Comparison of ENCODE assay signal across 14 cellular contexts in genomic region chr9:16825364-16825763, GRCh38. TPM values are rescaled to one million over a fixed set of nuclear protein-coding genes. Genes with fewer than 3 reads are reported as not detected.
A peak's percentile ranks its signal among the peaks of the same experiment; 100 is the strongest.
DNase-seq lines count a peak whose midpoint lies in the region; ATAC-seq and TF ChIP-seq lines count a peak whose summit lies in the region.
"Had no signal": no experiment of that assay in that cellular context is flagged by ENCODE, and none has a peak within 500 bp of the region (broad histone marks: within the 10 kb centered on the region; RNA-seq: fewer than 3 reads in every experiment).

No MANE protein-coding gene starts in this region.

- H2AK9ac ChIP-seq in IMR-90 (replicated peaks; ENCODE audit: low read depth, low read length, poor library complexity): no peak overlapping the region

- H3K4me3 ChIP-seq in AG04450 (ENCODE audit: low read depth, low read length) (no peak overlapping the region), IMR-90 (ENCODE audit: insufficient read depth, low read depth, low read length) (no peak overlapping the region), ectodermal cell (ENCODE audit: insufficient read depth, low read depth, low read length) (no peak overlapping the region)
- H3K4me3 ChIP-seq: tibial artery had no signal

- dilution Hi-C loops in IMR-90 (cut with HindIII; ENCODE audit: low sequenced_read_pairs, unreplicated experiment): no loop called here

- TF ChIP-seq CTCF in AG04450 (IDR thresholded peaks at IDR 0.05; ENCODE audit: low read depth, low read length): no peak
- TF ChIP-seq CTCF in IMR-90 (conservative IDR thresholded peaks at IDR 0.05; ENCODE audit: low read depth, low read length): no peak

- no peak for DNase-seq in AG04450 (ENCODE audit: low read depth, low spot score)
- peak; percentile 73 for DNase-seq in IMR-90
- DNase-seq in myocyte (ENCODE audit: low read depth): peak; percentile 33
- no peak for DNase-seq in DMS 273 treated with DMSO at 0.1 percent for 48 hours (lab: John Stamatoyannopoulos, UW)
- DNase-seq in Kasumi-1 (lab: John Stamatoyannopoulos, UW): no peak
- no peak for DNase-seq in NOMO-1 treated with dmso at 0.1 percent for 144 hours (lab: John Stamatoyannopoulos, UW; ENCODE audit: unreplicated experiment)
- no peak for DNase-seq in kidney tubule cell (ENCODE audit: low spot score)
- DNase-seq: DMS79 treated with DMSO at 0.1 percent for 48 hours; effector CD4-positive, alpha-beta T cell; head of caudate nucleus; occipital lobe; tibial artery had no signal

- CTCF ChIA-PET in AG04450 (lab: Charles Lee) (interaction anchor here (0.6 kb wide), 1 partner anchor 73 kb away, joined by 4 read pairs; no protein-coding TSS in a partner anchor), IMR-90 (lab: Yijun Ruan, JAX) (interaction anchor here (0.6 to 1.4 kb wide), 3 partner anchors 9 to 633 kb away, joined by 3 to 4 read pairs (median 3); no protein-coding TSS in a partner anchor)

- H3K79me1 ChIP-seq in IMR-90 (ENCODE audit: low read depth in 1 of 2, low read length in 2 of 2): peaks cover 31 to 54% of the 10 kb centered on the region in 2 experiments

- no peaks in the 10 kb centered on the region for H3K9me3 ChIP-seq in AG04450 (ENCODE audit: control insufficient read depth, insufficient read depth, low read length)
- no peaks in the 10 kb centered on the region for H3K9me3 ChIP-seq in IMR-90 (ENCODE audit: control insufficient read depth, insufficient read depth, low read length)
- H3K9me3 ChIP-seq in ectodermal cell (ENCODE audit: control insufficient read depth, low read length): no peaks in the 10 kb centered on the region
- H3K9me3 ChIP-seq: tibial artery had no signal

- H2BK15ac ChIP-seq in IMR-90 (ENCODE audit: low read depth, low read length): peak overlapping the region; percentile 36; the same call in 2 of the 3 replicates

- H3K4me2 ChIP-seq in IMR-90 (ENCODE audit: low read depth, low read length): peak overlapping the region; percentile 42; the same call in 1 of the 2 replicates

- H3K4me1 ChIP-seq in IMR-90 (ENCODE audit: control insufficient read depth, insufficient read depth, low read length): peaks cover 20% of the 10 kb centered on the region
- peaks cover 21% of the 10 kb centered on the region for H3K4me1 ChIP-seq in ectodermal cell (ENCODE audit: control insufficient read depth, insufficient read depth, low read length)

- H4K5ac ChIP-seq in IMR-90 (ENCODE audit: low read depth, low read length): peak overlapping the region; percentile 65; the same call in 1 of the 2 replicates

- BruUV-seq in IMR-90 (replicated peaks; lab: Mats Ljungman, UMichigan): no TSS peak

- H3K23ac ChIP-seq in IMR-90 (ENCODE audit: low read depth, low read length): peak overlapping the region; percentile 57; the same call in 1 of the 2 replicates

- no CpG with 5 or more reads among the region's 1 CpG for WGBS in IMR-90 (ENCODE audit: extremely low coverage in 2 of 2, insufficient read length in 1 of 2), 2 experiments
- WGBS in ectodermal cell, 2 experiments: 86% methylated on average over 1 of the region's 1 CpG; no CpG with 5 or more reads in 1 of the 2 experiments

- in situ Hi-C loops in IMR-90 (cut with MboI; ENCODE audit: low sequenced_read_pairs): no loop called here

- peak overlapping the region; percentile 61 to 82 for H4K8ac ChIP-seq in IMR-90 (ENCODE audit: low read depth in 2 of 2, low read length in 2 of 2)

- peak overlapping the region; percentile 97 for H2BK5ac ChIP-seq in IMR-90 (ENCODE audit: low read depth, low read length, poor library complexity, severe bottlenecking)

- intact Hi-C loops in IMR-90 (cut with micrococcal nuclease): loop anchor here (5.0 to 10.0 kb wide), 2 partner anchors 98 to 231 kb away; no protein-coding TSS in a partner anchor

- H3K36me3 ChIP-seq in IMR-90 (ENCODE audit: control insufficient read depth, insufficient read depth, low read length) (peaks cover 1% of the 10 kb centered on the region; the same call in 1 of the 2 replicates), ectodermal cell (ENCODE audit: control insufficient read depth, insufficient read depth, low read length) (no peaks in the 10 kb centered on the region)
- H3K36me3 ChIP-seq: tibial artery had no signal

- H3K4ac ChIP-seq in IMR-90 (ENCODE audit: low read depth, low read length): peak overlapping the region; percentile 66; the same call in 1 of the 2 replicates

- no peak overlapping the region for H2AFZ ChIP-seq in IMR-90 (replicated peaks; ENCODE audit: low read length, poor library complexity)

- H3K14ac ChIP-seq in IMR-90 (replicated peaks; ENCODE audit: low read depth, low read length): peak overlapping the region; percentile 30; the same call in 1 of the 2 replicates

- TF ChIP-seq POLR2A in IMR-90 (IDR thresholded peaks at IDR 0.05; ENCODE audit: low read depth, low read length): no peak

- no peaks in the 10 kb centered on the region for H4K20me1 ChIP-seq in IMR-90 (ENCODE audit: insufficient read depth, low read length)

- H2BK120ac ChIP-seq in IMR-90 (ENCODE audit: low read depth, low read length): peak overlapping the region; percentile 98

- peak overlapping the region; percentile 92 for H3K27ac ChIP-seq in AG04450 (ENCODE audit: low read depth, low read length)
- H3K27ac ChIP-seq in IMR-90 (ENCODE audit: insufficient read depth, low read length): peak overlapping the region; percentile 34
- peak overlapping the region; percentile 32 for H3K27ac ChIP-seq in ectodermal cell (ENCODE audit: insufficient read depth, low read depth, low read length, poor library complexity, severe bottlenecking)
- H3K27ac ChIP-seq: tibial artery had no signal

- peak overlapping the region; percentile 69 for H4K91ac ChIP-seq in IMR-90 (ENCODE audit: insufficient read depth, low read depth, low read length)

- TF ChIP-seq RAD21 in IMR-90 (IDR thresholded peaks at IDR 0.05; ENCODE audit: low read length): no peak

- no peaks in the 10 kb centered on the region for H3K27me3 ChIP-seq in AG04450 (ENCODE audit: control insufficient read depth, insufficient read depth, low read length)
- no peaks in the 10 kb centered on the region for H3K27me3 ChIP-seq in IMR-90 (ENCODE audit: control insufficient read depth, insufficient read depth, low read length)
- H3K27me3 ChIP-seq in ectodermal cell (ENCODE audit: control insufficient read depth, insufficient read depth, low read length, poor library complexity, severe bottlenecking): no peaks in the 10 kb centered on the region
- H3K27me3 ChIP-seq: tibial artery had no signal

- peak overlapping the region; percentile 93; the same call in 1 of the 2 replicates for H3K18ac ChIP-seq in IMR-90 (ENCODE audit: low read depth, low read length)

- H3K56ac ChIP-seq in IMR-90 (ENCODE audit: extremely low read depth, insufficient read depth, low read length): peak overlapping the region; percentile 60

- ATAC-seq in IMR-90 (ENCODE audit: low read depth): peak; percentile 21
- ATAC-seq: activated CD4-positive, CD25-positive, alpha-beta regulatory T cell treated with anti-CD3 and anti-CD28 coated beads, Interleukin-2, amount 50 U/mL, for 24 hours had no signal

- peaks cover 17% of the 10 kb centered on the region for H3K9me1 ChIP-seq in IMR-90 (ENCODE audit: insufficient read depth, low read length)

- no peak overlapping the region for H3K9ac ChIP-seq in IMR-90 (ENCODE audit: low read depth, low read length)

- peak overlapping the region; percentile 54 for H2BK20ac ChIP-seq in IMR-90 (ENCODE audit: low read depth, low read length)

- POLR2A ChIA-PET in AG04450 (lab: Yijun Ruan, JAX): interaction anchor here (0.8 to 2.4 kb wide), 12 partner anchors 10 to 785 kb away, joined by 3 to 22 read pairs (median 6); partner anchors contain the start of gene BNC2
- POLR2A ChIA-PET in IMR-90 (lab: Charles Lee; ENCODE audit: unreplicated experiment): no interaction called here

- H2AK5ac ChIP-seq in IMR-90 (ENCODE audit: low read depth, low read length): no peak overlapping the region

TF ChIP-seq in IMR-90, 13 proteins besides CTCF, POLR2A, EP300 and RAD21:
- TF ChIP-seq MAFK (IDR thresholded peaks at IDR 0.05; ENCODE audit: low read depth, low read length) (0 out of 2 replicates have a peak, but pooled peaks have one; percentile 1), MAZ (IDR thresholded peaks at IDR 0.05; ENCODE audit: borderline replicate concordance, low read depth, low read length) (no peak)

RNA-seq across cellular contexts. Expression of gene BNC2, which starts 45.1 kb away (rescaled TPM):
- polyA plus RNA-seq in AG04450 (2011; rRNA removed) (46.8 and 49.0 TPM in 2 replicates), IMR-90 (2012; rRNA removed) (15.5 and 16.6 TPM in 2 replicates)
- polyA minus RNA-seq in AG04450 (2011; rRNA and poly(A)+ RNA removed): 186 and 195 TPM in 2 replicates
- total RNA-seq in IMR-90 (2012; rRNA removed) (37.8 and 45.2 TPM in 2 replicates), myocyte (31.8 and 32.4 TPM in 2 replicates)
- 6.6 and 8.4 TPM in 2 replicates for polyA plus RNA-seq in IMR-90 (2012; cell fraction: cytosol; rRNA removed)
- 23.9 and 49.3 TPM in 2 replicates for polyA plus RNA-seq in IMR-90 (2012; cell fraction: nucleus; rRNA removed; ENCODE audit: low replicate concordance)
- polyA plus RNA-seq in ectodermal cell (2013, experiment 1 of 4): 1.1 TPM
- polyA plus RNA-seq in ectodermal cell (2013, experiment 2 of 4): 1.1 TPM
- polyA plus RNA-seq in ectodermal cell (2013, experiment 3 of 4): 2.6 TPM
- 2.3 TPM for polyA plus RNA-seq in ectodermal cell (2013, experiment 4 of 4)
- polyA plus RNA-seq in myocyte (2012): 6.7 TPM

Comparison
In these comparisons a context has a peak if more than half of its experiments do, and no peak if none do; other contexts are left out.
1. DNase-seq: peak in IMR-90 (single experiment) and myocyte (single experiment); none in AG04450 (single experiment), DMS 273 treated with DMSO at 0.1 percent for 48 hours (single experiment), Kasumi-1 (0 of 2), NOMO-1 treated with dmso at 0.1 percent for 144 hours (single experiment) and kidney tubule cell (single experiment).
2. H3K27ac ChIP-seq: peak in every context shown above with its lines; median percentile 92 in AG04450; 34 in IMR-90; 32 in ectodermal cell.